In the genomic region with DNA sequence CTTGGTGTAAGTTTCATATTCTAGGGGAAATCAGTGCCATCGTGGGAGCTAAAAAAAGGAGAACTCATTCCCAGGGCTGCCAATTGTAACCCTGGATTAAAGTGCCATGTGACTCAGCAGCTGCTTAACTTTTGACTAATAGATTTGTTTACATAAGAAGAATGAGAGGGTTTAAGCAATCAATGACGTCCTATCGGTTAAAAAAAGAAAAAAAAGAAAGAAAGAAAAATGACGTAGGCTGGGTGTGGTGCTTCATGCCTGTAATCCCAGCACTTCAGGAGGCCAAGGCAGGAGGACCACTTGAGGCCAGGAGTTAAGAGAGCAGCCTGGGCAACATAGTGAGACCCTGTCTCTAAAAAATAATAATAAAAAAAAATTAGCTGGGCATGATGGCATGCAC, we compare ENCODE assay signal across 1 cellular context.
TF ChIP-seq lines count a peak whose summit lies in the region.

No MANE protein-coding gene starts in this region.

TF ChIP-seq in HepG2, 621 proteins besides CTCF, POLR2A, EP300 and RAD21 (continued from another document and continues in another):
- TF ChIP-seq, protein P1, sequence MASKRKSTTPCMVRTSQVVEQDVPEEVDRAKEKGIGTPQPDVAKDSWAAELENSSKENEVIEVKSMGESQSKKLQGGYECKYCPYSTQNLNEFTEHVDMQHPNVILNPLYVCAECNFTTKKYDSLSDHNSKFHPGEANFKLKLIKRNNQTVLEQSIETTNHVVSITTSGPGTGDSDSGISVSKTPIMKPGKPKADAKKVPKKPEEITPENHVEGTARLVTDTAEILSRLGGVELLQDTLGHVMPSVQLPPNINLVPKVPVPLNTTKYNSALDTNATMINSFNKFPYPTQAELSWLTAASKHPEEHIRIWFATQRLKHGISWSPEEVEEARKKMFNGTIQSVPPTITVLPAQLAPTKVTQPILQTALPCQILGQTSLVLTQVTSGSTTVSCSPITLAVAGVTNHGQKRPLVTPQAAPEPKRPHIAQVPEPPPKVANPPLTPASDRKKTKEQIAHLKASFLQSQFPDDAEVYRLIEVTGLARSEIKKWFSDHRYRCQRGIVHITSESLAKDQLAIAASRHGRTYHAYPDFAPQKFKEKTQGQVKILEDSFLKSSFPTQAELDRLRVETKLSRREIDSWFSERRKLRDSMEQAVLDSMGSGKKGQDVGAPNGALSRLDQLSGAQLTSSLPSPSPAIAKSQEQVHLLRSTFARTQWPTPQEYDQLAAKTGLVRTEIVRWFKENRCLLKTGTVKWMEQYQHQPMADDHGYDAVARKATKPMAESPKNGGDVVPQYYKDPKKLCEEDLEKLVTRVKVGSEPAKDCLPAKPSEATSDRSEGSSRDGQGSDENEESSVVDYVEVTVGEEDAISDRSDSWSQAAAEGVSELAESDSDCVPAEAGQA (IDR thresholded peaks at IDR 0.05; ENCODE audit: low read depth), result no peak
- TF ChIP-seq, protein P1 (CRISPR knock-in tag; IDR thresholded peaks at IDR 0.05; ENCODE audit: borderline replicate concordance), result no peak
- TF ChIP-seq NFE2L2 (IDR thresholded peaks at IDR 0.05; ENCODE audit: low read length) (peak; percentile 29; the same call in 1 of the 2 replicates), RCOR2 (CRISPR knock-in tag; IDR thresholded peaks at IDR 0.05) (peak; percentile 58), ATF7 (IDR thresholded peaks at IDR 0.05) (peak; percentile 71), ATF7 (CRISPR knock-in tag; IDR thresholded peaks at IDR 0.05) (no peak), ZNF770 (CRISPR knock-in tag; IDR thresholded peaks at IDR 0.05) (peak; percentile 95), ARID5B (CRISPR knock-in tag; IDR thresholded peaks at IDR 0.05) (peak; percentile 56), ZMAT3 (CRISPR knock-in tag; conservative IDR thresholded peaks at IDR 0.05) (no peak), ZNF256 (CRISPR knock-in tag; conservative IDR thresholded peaks at IDR 0.05) (no peak), ZNF460 (CRISPR knock-in tag; IDR thresholded peaks at IDR 0.05; ENCODE audit: borderline replicate concordance) (no peak), CREB1 (IDR thresholded peaks at IDR 0.05) (peak; percentile 89), CREB1 (CRISPR knock-in tag; IDR thresholded peaks at IDR 0.05) (peak; percentile 86), ATF7-NPFF (CRISPR knock-in tag; IDR thresholded peaks at IDR 0.05; ENCODE audit: low read depth) (no peak), NR3C1 (CRISPR knock-in tag; IDR thresholded peaks at IDR 0.05) (no peak), KLF16 (CRISPR knock-in tag; IDR thresholded peaks at IDR 0.05) (0 out of 4 replicates have a peak, but pooled peaks of 1 of the 2 experiments have one; percentile 28), FOXJ3 (CRISPR knock-in tag; IDR thresholded peaks at IDR 0.05; ENCODE audit: borderline replicate concordance) (peak; percentile 48; the same call in 1 of the 2 replicates), SNAI1 (CRISPR knock-in tag; IDR thresholded peaks at IDR 0.05; ENCODE audit: borderline replicate concordance) (no peak), ISL2 (CRISPR knock-in tag; IDR thresholded peaks at IDR 0.05) (no peak), HNF4G (IDR thresholded peaks at IDR 0.05; ENCODE audit: borderline replicate concordance, low read depth, low read length) (no peak), HNF4G (CRISPR knock-in tag; IDR thresholded peaks at IDR 0.05; ENCODE audit: borderline replicate concordance, low read depth) (no peak), ATAD3A (CRISPR knock-in tag; IDR thresholded peaks at IDR 0.05) (no peak), MAZ (IDR thresholded peaks at IDR 0.05; ENCODE audit: borderline replicate concordance, low read depth, low read length) (no peak), MAZ (CRISPR knock-in tag; IDR thresholded peaks at IDR 0.05; ENCODE audit: low read depth) (no peak), GATAD2A (CRISPR knock-in tag; IDR thresholded peaks at IDR 0.05) (peak; percentile 54), NCOA5 (CRISPR knock-in tag; IDR thresholded peaks at IDR 0.05) (no peak), KLF6 (CRISPR knock-in tag; IDR thresholded peaks at IDR 0.05) (no peak), CEBPB (IDR thresholded peaks at IDR 0.05; ENCODE audit: borderline replicate concordance, low read depth, low read length) (peak; percentile 77), ZFP36 (IDR thresholded peaks at IDR 0.05; ENCODE audit: borderline replicate concordance, low read depth, low read length, partially characterized antibody) (no peak), PAX8 (CRISPR knock-in tag; IDR thresholded peaks at IDR 0.05; ENCODE audit: borderline replicate concordance) (no peak), SOX5 (CRISPR knock-in tag; IDR thresholded peaks at IDR 0.05; ENCODE audit: borderline replicate concordance) (peak; percentile 24; the same call in 1 of the 2 replicates), CEBPG (CRISPR knock-in tag; IDR thresholded peaks at IDR 0.05) (peak; percentile 55), ZFYVE20 (CRISPR knock-in tag; IDR thresholded peaks at IDR 0.05; ENCODE audit: borderline replicate concordance, low read depth) (no peak), FOXA1 (IDR thresholded peaks at IDR 0.05) (peak; percentile 75), FOXA1 (CRISPR knock-in tag; IDR thresholded peaks at IDR 0.05) (peak; percentile 36; the same call in 1 of the 2 replicates), ZNF3 (CRISPR knock-in tag; IDR thresholded peaks at IDR 0.05) (no peak), TBX2 (CRISPR knock-in tag; IDR thresholded peaks at IDR 0.05; ENCODE audit: borderline replicate concordance) (no peak), THAP11 (CRISPR knock-in tag; IDR thresholded peaks at IDR 0.05) (peak; percentile 38; the same call in 1 of the 2 replicates), ZMYM2 (CRISPR knock-in tag; IDR thresholded peaks at IDR 0.05) (0 out of 2 replicates have a peak, but pooled peaks have one; percentile 41), MYPOP (CRISPR knock-in tag; IDR thresholded peaks at IDR 0.05) (no peak), ZNF577 (CRISPR knock-in tag; IDR thresholded peaks at IDR 0.05; ENCODE audit: borderline replicate concordance, low read depth) (no peak), PHF21A (CRISPR knock-in tag; IDR thresholded peaks at IDR 0.05) (peak; percentile 62), HOMEZ (CRISPR knock-in tag; IDR thresholded peaks at IDR 0.05; ENCODE audit: low read depth) (peak; percentile 49; the same call in 1 of the 2 replicates), ZNF7 (CRISPR knock-in tag; IDR thresholded peaks at IDR 0.05) (no peak), ZBTB21 (CRISPR knock-in tag; IDR thresholded peaks at IDR 0.05) (peak; percentile 95), SOX13 (IDR thresholded peaks at IDR 0.05) (no peak), SOX13 (CRISPR knock-in tag; conservative IDR thresholded peaks at IDR 0.05 in 1 of 2, IDR thresholded peaks at IDR 0.05 in 1 of 2) (peak in 1 of 2 experiments; percentile 41; a peak in 1 of 4 replicates), FOSL2 (CRISPR knock-in tag; IDR thresholded peaks at IDR 0.05) (peak; percentile 79), FOSL1 (CRISPR knock-in tag; IDR thresholded peaks at IDR 0.05; ENCODE audit: borderline replicate concordance) (peak; percentile 32; the same call in 1 of the 2 replicates), RAD51 (IDR thresholded peaks at IDR 0.05; ENCODE audit: borderline replicate concordance) (peak; percentile 44; the same call in 1 of the 2 replicates), CREM (IDR thresholded peaks at IDR 0.05) (peak; percentile 77), CREM (CRISPR knock-in tag; IDR thresholded peaks at IDR 0.05) (no peak), ATF1 (CRISPR knock-in tag; IDR thresholded peaks at IDR 0.05) (peak; percentile 53; the same call in 1 of the 2 replicates), ZNF761 (CRISPR knock-in tag; conservative IDR thresholded peaks at IDR 0.05) (no peak)
- TF ChIP-seq, protein P2, sequence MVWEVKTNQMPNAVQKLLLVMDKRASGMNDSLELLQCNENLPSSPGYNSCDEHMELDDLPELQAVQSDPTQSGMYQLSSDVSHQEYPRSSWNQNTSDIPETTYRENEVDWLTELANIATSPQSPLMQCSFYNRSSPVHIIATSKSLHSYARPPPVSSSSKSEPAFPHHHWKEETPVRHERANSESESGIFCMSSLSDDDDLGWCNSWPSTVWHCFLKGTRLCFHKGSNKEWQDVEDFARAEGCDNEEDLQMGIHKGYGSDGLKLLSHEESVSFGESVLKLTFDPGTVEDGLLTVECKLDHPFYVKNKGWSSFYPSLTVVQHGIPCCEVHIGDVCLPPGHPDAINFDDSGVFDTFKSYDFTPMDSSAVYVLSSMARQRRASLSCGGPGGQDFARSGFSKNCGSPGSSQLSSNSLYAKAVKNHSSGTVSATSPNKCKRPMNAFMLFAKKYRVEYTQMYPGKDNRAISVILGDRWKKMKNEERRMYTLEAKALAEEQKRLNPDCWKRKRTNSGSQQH (CRISPR knock-in tag; IDR thresholded peaks at IDR 0.05; ENCODE audit: low read depth), result no peak
